In the genomic region with DNA sequence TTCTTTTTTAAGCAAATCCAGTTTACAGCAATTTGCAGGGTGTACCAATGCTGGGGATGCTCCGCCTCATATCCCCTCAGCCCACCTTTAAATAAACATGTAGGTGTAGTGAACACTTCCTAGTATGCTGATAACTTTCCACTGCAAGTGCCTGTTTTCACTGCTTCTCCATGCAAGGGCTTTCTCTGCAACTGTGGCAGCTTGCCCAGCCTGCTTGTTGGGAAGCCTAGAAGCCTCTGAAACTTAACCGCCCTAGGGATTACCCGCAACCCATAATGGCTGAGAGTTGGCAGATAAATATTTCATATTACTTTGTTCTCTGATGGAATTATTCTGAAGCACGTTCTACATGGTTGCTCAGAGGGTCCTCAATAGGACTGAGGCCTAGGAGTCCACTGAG, we compare ENCODE assay signal across 17 cellular contexts.
"Had no signal": no experiment of that assay in that cellular context is flagged by ENCODE, and none has a peak within 500 bp of the region (broad histone marks: within the 10 kb centered on the region; RNA-seq: fewer than 3 reads in every experiment).

No MANE protein-coding gene starts in this region.

- H3K27me3 ChIP-seq: foreskin keratinocyte, suprapubic skin, tibial nerve, upper lobe of right lung, vagina had no signal

- H3K36me3 ChIP-seq: suprapubic skin, tibial nerve, upper lobe of right lung, vagina had no signal

- H3K27ac ChIP-seq: dorsolateral prefrontal cortex, foreskin keratinocyte, suprapubic skin, tibial nerve, upper lobe of right lung, vagina had no signal

- ATAC-seq: foreskin keratinocyte, left colon, mucosa of descending colon, natural killer cell, right cardiac atrium, upper lobe of right lung had no signal

- DNase-seq: cortex of kidney; dorsolateral prefrontal cortex; effector CD8-positive, alpha-beta T cell; foreskin keratinocyte; kidney; left colon; mammary epithelial cell; mucosa of descending colon; natural killer cell; stimulated activated CD4-positive, alpha-beta T cell treated with anti-CD3 and anti-CD28 coated beads, Interleukin-2, amount 100 ng/mL, for 48 hours; stimulated activated naive CD4-positive, alpha-beta T cell treated with Interleukin-2 at 50 U/mL for 16 hours; upper lobe of right lung had no signal

- H3K4me1 ChIP-seq: foreskin keratinocyte, suprapubic skin, tibial nerve, upper lobe of right lung, vagina had no signal

- H3K4me3 ChIP-seq: dorsolateral prefrontal cortex, mucosa of descending colon, smooth muscle cell, suprapubic skin, tibial nerve, upper lobe of right lung, vagina had no signal

- H3K9me3 ChIP-seq: mucosa of descending colon, suprapubic skin, tibial nerve, upper lobe of right lung, vagina had no signal
